8 cellular contexts compared by ENCODE assay signal in genomic region chr10:78973901-78974408, GRCh38.
DNase-seq lines count a peak whose midpoint lies in the region; FAIRE-seq and TF ChIP-seq lines count a peak whose summit lies in the region.

No MANE protein-coding gene starts in this region.

- peak overlapping the region; percentile 94 to 98 (median 97) for H3K27ac Mint-ChIP-seq in H9
- peak overlapping the region; percentile 99 for H3K27ac Mint-ChIP-seq in astrocyte (ENCODE audit: unreplicated experiment)

- H3K36me3 Mint-ChIP-seq in H9 (ENCODE audit: insufficient read depth in 1 of 3, low read depth in 3 of 3) (no peaks in the 10 kb centered on the region; a peak in 2 of 7 replicates), astrocyte (ENCODE audit: low read depth, unreplicated experiment) (peaks cover 2% of the 10 kb centered on the region)

- no peak overlapping the region for H2BK15ac ChIP-seq in H9 (ENCODE audit: low read depth, low read length)

- H3K4me2 ChIP-seq in H9 (ENCODE audit: insufficient read depth, insufficient read length, low read length): peak overlapping the region; percentile 86
- H3K4me2 ChIP-seq in astrocyte (ENCODE audit: low read length): peak overlapping the region; percentile 88

- H3K27me3 ChIP-seq in H9 (ENCODE audit: insufficient read depth, low read length) (no peaks in the 10 kb centered on the region), astrocyte (ENCODE audit: insufficient read depth, low read length) (no peaks in the 10 kb centered on the region), rectal smooth muscle tissue (ENCODE audit: control insufficient read depth, insufficient read depth, low read length) (no peaks in the 10 kb centered on the region)

- H3K18ac ChIP-seq in H9 (ENCODE audit: insufficient read length, low read depth, low read length): peak overlapping the region; percentile 51

- peak overlapping the region; percentile 76 for H3K27ac ChIP-seq in H9 (ENCODE audit: insufficient read length, low read depth, low read length)
- peak overlapping the region; percentile 99 for H3K27ac ChIP-seq in astrocyte (ENCODE audit: low read depth, low read length)
- H3K27ac ChIP-seq in rectal smooth muscle tissue (ENCODE audit: low read depth, low read length): peak overlapping the region; percentile 96

- H3K23ac ChIP-seq in H9 (ENCODE audit: insufficient read length, low read depth, low read length): no peak overlapping the region

- peak; percentile 67 for DNase-seq in EH (ENCODE audit: low read depth)
- DNase-seq in H9: peak; percentile 88
- peak; percentile 85 for DNase-seq in M059J (ENCODE audit: low read depth)
- DNase-seq in SHP77 treated with DMSO at 0.1 percent for 48 hours (lab: John Stamatoyannopoulos, UW): peak; percentile 28
- DNase-seq in astrocyte (ENCODE audit: low read depth): peak; percentile 65
- peak; percentile 61 to 84 for DNase-seq in hippocampal formation (lab: John Stamatoyannopoulos, UW)
- DNase-seq in NK-92 (lab: John Stamatoyannopoulos, UW; ENCODE audit: unreplicated experiment): no peak

- no peak overlapping the region for H2AK5ac ChIP-seq in H9 (ENCODE audit: insufficient read length, low read length)

- H3K36me3 ChIP-seq in astrocyte (ENCODE audit: insufficient read depth, low read length) (no peaks in the 10 kb centered on the region), rectal smooth muscle tissue (ENCODE audit: control insufficient read depth, insufficient read depth, low read length) (no peaks in the 10 kb centered on the region)

- H3K4me3 Mint-ChIP-seq in H9: peak overlapping the region; percentile 68 to 81
- H3K4me3 Mint-ChIP-seq in astrocyte (ENCODE audit: unreplicated experiment): peak overlapping the region; percentile 90

- H2BK5ac ChIP-seq in H9 (ENCODE audit: insufficient read length, low read length): no peak overlapping the region

- H2BK12ac ChIP-seq in H9 (ENCODE audit: insufficient read length, low read depth, low read length): no peak overlapping the region

- no peak overlapping the region for H3K4ac ChIP-seq in H9 (ENCODE audit: low read depth, low read length)

- H3K4me3 ChIP-seq in astrocyte (ENCODE audit: insufficient read depth, low read depth, low read length) (peak overlapping the region; percentile 41), rectal smooth muscle tissue (ENCODE audit: low read length) (peak overlapping the region; percentile 51)

- no peaks in the 10 kb centered on the region for H4K20me1 ChIP-seq in H9 (ENCODE audit: control insufficient read depth, insufficient read depth, insufficient read length)
- no peaks in the 10 kb centered on the region for H4K20me1 ChIP-seq in astrocyte (ENCODE audit: insufficient read depth, low read length)

- H3K9me3 Mint-ChIP-seq in H9 (no peaks in the 10 kb centered on the region), astrocyte (ENCODE audit: unreplicated experiment) (peaks cover 4% of the 10 kb centered on the region)

- H3K56ac ChIP-seq in H9 (ENCODE audit: insufficient read length, low read depth, low read length): no peak overlapping the region

- H3K9ac ChIP-seq in H9 (ENCODE audit: extremely low read depth, insufficient read length, low read length) (peak overlapping the region; percentile 50), astrocyte (ENCODE audit: low read length) (peak overlapping the region; percentile 91), rectal smooth muscle tissue (ENCODE audit: low read length) (peak overlapping the region; percentile 50)

- peaks cover 26% of the 10 kb centered on the region for H3K27me3 Mint-ChIP-seq in H9 (ENCODE audit: low read depth)
- H3K27me3 Mint-ChIP-seq in astrocyte (ENCODE audit: low read depth, unreplicated experiment): peaks cover 20% of the 10 kb centered on the region

- H3K4me1 ChIP-seq in H9 (ENCODE audit: insufficient read depth, low read length) (peaks cover 3% of the 10 kb centered on the region; the same call in 1 of the 2 replicates), astrocyte (ENCODE audit: insufficient read depth, low read length) (peaks cover 57% of the 10 kb centered on the region), rectal smooth muscle tissue (ENCODE audit: control insufficient read depth, insufficient read depth, low read length) (peaks cover 18% of the 10 kb centered on the region)

- no peak overlapping the region for H2BK120ac ChIP-seq in H9 (ENCODE audit: low read depth, low read length, poor library complexity, severe bottlenecking)

- no peak for FAIRE-seq in astrocyte (lab: Jason Lieb, UNC)

- no peak overlapping the region for H2AFZ ChIP-seq in H9 (ENCODE audit: low read length)
- no peak overlapping the region for H2AFZ ChIP-seq in astrocyte (ENCODE audit: low read depth, low read length)

- peaks cover 13% of the 10 kb centered on the region for H3K23me2 ChIP-seq in H9 (ENCODE audit: insufficient read length, low read depth, low read length, poor library complexity, severe bottlenecking)

- WGBS in H9 (ENCODE audit: extremely low coverage, insufficient read length, low lambda C conversion rate): no CpG with 5 or more reads among the region's 41 CpGs

- H3K9me3 ChIP-seq in H9 (ENCODE audit: control insufficient read depth, low read depth, low read length) (no peaks in the 10 kb centered on the region), astrocyte (ENCODE audit: insufficient read depth, low read depth, low read length) (no peaks in the 10 kb centered on the region)

- no peak overlapping the region for H2BK20ac ChIP-seq in H9 (ENCODE audit: low read depth, low read length, poor library complexity, severe bottlenecking)

- H3T11ph ChIP-seq in H9 (ENCODE audit: low read length): no peak overlapping the region

- H3K79me2 ChIP-seq in H9 (ENCODE audit: insufficient read depth, low read length) (no peaks in the 10 kb centered on the region), astrocyte (ENCODE audit: insufficient read depth, low read length) (no peaks in the 10 kb centered on the region)

- no peaks in the 10 kb centered on the region for H3K79me1 ChIP-seq in H9 (ENCODE audit: insufficient read depth, low read depth, low read length, poor library complexity, severe bottlenecking)

- peak overlapping the region; percentile 86; the same call in 1 of the 2 replicates for H3K14ac ChIP-seq in H9 (ENCODE audit: insufficient read depth, low read length)

- peak overlapping the region; percentile 78 for H4K5ac ChIP-seq in H9 (ENCODE audit: insufficient read length, low read depth, low read length)

- no peak overlapping the region for H4K8ac ChIP-seq in H9 (replicated peaks; ENCODE audit: insufficient read length, low read depth, low read length)

- H3K4me1 Mint-ChIP-seq in H9: peaks cover 44 to 48% of the 10 kb centered on the region in 2 experiments
- H3K4me1 Mint-ChIP-seq in astrocyte (ENCODE audit: low read depth, unreplicated experiment): peaks cover 30% of the 10 kb centered on the region

- TF ChIP-seq CTCF in H9 (conservative IDR thresholded peaks at IDR 0.05) (0 out of 3 replicates have a peak, but pooled peaks have one; percentile 22), astrocyte (IDR thresholded peaks at IDR 0.05; ENCODE audit: insufficient read depth, low read depth, low read length) (no peak)

- no peak overlapping the region for H4K91ac ChIP-seq in H9 (ENCODE audit: insufficient read length, low read depth, low read length)
